12 cellular contexts compared by ENCODE assay signal in the genomic region with DNA sequence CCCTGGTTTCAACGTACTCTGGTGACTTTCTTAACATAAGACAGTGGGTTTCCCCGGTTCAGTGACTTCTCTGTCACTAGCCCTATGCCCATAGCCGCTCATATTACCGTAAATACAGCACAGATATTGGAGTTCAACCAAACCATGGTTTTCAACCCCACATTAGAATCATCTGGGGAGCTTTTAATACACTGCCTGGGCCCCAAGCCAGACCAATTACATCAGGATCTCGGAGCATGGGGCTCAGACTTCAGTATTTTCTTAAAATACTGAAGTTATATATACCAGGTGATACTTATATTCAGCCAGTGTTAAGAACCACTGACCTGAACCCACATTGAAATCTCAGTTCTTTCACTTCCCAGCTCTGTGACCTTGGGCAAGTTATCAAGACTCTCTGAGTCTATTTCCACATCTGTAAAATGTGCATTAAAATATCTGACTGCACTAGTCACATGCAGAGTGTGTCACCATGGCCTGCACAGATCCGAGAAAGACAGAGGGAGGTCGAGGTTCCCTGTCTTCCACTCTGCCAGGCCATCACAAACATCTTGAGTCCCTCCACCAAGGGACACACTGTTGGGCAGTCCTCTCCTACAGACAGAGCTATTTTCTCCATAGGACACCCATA.
"Had no signal": no experiment of that assay in that cellular context is flagged by ENCODE, and none has a peak within 500 bp of the region (broad histone marks: within the 10 kb centered on the region; RNA-seq: fewer than 3 reads in every experiment).

No MANE protein-coding gene starts in this region.

- DNase-seq: activated B cell treated with CpG ODN at 0.5 μM for 24 hours; activated CD4-positive, alpha-beta T cell treated with anti-CD3 and anti-CD28 coated beads, Interleukin-2, amount 10 ng/mL, durations not matched to agents 24 days and 14 days; activated CD8-positive, alpha-beta memory T cell treated with anti-CD3 and anti-CD28 coated beads for 24 hours; activated naive CD4-positive, alpha-beta T cell treated with anti-CD3 and anti-CD28 coated beads, Interleukin-2, amount 50 U/mL, for 16 hours; amniotic stem cell; dermis blood vessel endothelial cell; endodermal cell; left ventricle myocardium superior; stimulated activated CD4-positive, alpha-beta T cell treated with anti-CD3 and anti-CD28 coated beads, Interleukin-15, amount 100 ng/mL, for 24 hours; stimulated activated CD4-positive, alpha-beta T cell treated with anti-CD3 and anti-CD28 coated beads, Interleukin-4, amount 100 ng/mL, for 4 hours; stimulated activated naive CD8-positive, alpha-beta T cell treated with anti-CD3 and anti-CD28 coated beads, Interleukin-15, amount 100 ng/mL, for 72 hours; T-helper 17 cell had no signal
